Comparison of ENCODE assay signal across 22 cellular contexts in the genomic region with DNA sequence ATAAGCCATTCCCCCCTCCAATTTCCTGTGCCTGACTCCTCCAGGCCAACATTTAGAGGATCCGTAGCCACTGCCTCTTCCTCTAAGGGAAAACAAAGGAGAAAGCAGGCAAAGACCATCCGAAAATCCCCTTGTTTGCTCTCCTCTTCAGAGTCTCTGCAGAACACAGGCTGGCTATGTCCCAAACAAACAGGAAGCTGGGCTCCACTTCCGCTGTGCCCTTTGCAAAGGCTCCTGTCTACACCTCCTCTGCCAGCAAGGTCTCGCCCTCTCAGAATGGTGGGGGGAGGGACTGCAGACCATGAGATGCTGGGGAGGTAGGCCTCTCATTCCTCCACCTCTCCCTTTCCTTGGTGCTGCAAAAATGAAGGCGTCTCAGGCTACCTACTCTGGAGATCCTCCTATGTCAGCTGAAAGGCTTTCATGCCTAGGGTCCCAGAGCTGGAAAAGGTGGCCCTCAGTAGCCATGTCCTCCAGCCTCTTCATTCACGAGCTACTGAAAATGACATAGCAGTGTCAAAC.
A peak's percentile ranks its signal among the peaks of the same experiment; 100 is the strongest.
DNase-seq lines count a peak whose midpoint lies in the region; ATAC-seq and TF ChIP-seq lines count a peak whose summit lies in the region.
"Had no signal": no experiment of that assay in that cellular context is flagged by ENCODE, and none has a peak within 500 bp of the region (broad histone marks: within the 10 kb centered on the region; RNA-seq: fewer than 3 reads in every experiment).

No MANE protein-coding gene starts in this region.

- no peak overlapping the region for H2BK120ac ChIP-seq in IMR-90 (ENCODE audit: low read depth, low read length)

- no peak overlapping the region for H4K8ac ChIP-seq in IMR-90 (ENCODE audit: low read depth in 2 of 2, low read length in 2 of 2)

- DNase-seq in DMS153 treated with DMSO at 0.1 percent for 48 hours (lab: John Stamatoyannopoulos, UW; ENCODE audit: unreplicated experiment): peak; percentile 28
- DNase-seq in IMR-90: no peak
- peak; percentile 19 for DNase-seq in SHP77 treated with DMSO at 0.1 percent for 48 hours (lab: John Stamatoyannopoulos, UW)
- DNase-seq in MM.1S: no peak
- DNase-seq in activated CD4-positive, CD25-positive, alpha-beta regulatory T cell treated with anti-CD3 and anti-CD28 coated beads, Interleukin-2, amount 50 U/mL, for 72 hours: no peak
- DNase-seq in esophagus squamous epithelium (lab: John Stamatoyannopoulos, UW): no peak
- DNase-seq: activated CD4-positive, alpha-beta T cell treated with anti-CD3 and anti-CD28 coated beads, Interleukin-2, amount 50 U/mL, for 1 hour; CD4-positive, CD25-positive, alpha-beta regulatory T cell; DMS 273 treated with DMSO at 0.1 percent for 48 hours; Kasumi-1; midbrain; natural killer cell; NCI-H1694 treated with DMSO at 0.1 percent for 48 hours; NCI-H345 had no signal

- no peak overlapping the region for H2BK20ac ChIP-seq in IMR-90 (ENCODE audit: low read depth, low read length)

- H3K4me1 ChIP-seq in IMR-90 (ENCODE audit: control insufficient read depth, insufficient read depth, low read length) (no peaks in the 10 kb centered on the region), MM.1S (ENCODE audit: low read length) (no peaks in the 10 kb centered on the region), esophagus squamous epithelium (peaks cover 0 to 18% (median 8%) of the 10 kb centered on the region in 3 donors)

- H3K27ac Mint-ChIP-seq in nephron: peak overlapping the region in 2 of 3 experiments; percentile 58 to 59
- H3K27ac Mint-ChIP-seq: activated naive CD4-positive, alpha-beta T cell treated with anti-CD3 and anti-CD28 coated beads, Interleukin-2, amount 50 U/mL, for 24 hours; activated T-helper 1 cell treated with anti-CD3 and anti-CD28 coated beads, Interleukin-12 subunit alpha, Interleukin-12 subunit beta, Interleukin-2, Interleukin-4 antibody, amounts not matched to agents 30 ng/mL and 10 ng/mL and 1 ng/mL, durations not matched to agents 14 hours and 24 hours and 36 hours; CD4-positive, CD25-positive, alpha-beta regulatory T cell; dendritic cell treated with granulocyte-macrophage colony-stimulating factor and Interleukin-4, amounts not matched to agents 40 ng/mL and 50 ng/mL, for 4 days; natural killer cell; stimulated activated naive CD8-positive, alpha-beta T cell treated with anti-CD3 and anti-CD28 coated beads, Interleukin-15, Interleukin-2, amounts not matched to agents 100 ng/mL and 50 ng/mL, for 24 hours; T-helper 1 cell treated with Interleukin-12 subunit alpha and Interleukin-12 subunit beta and Interleukin-4 antibody, amounts not matched to agents 30 μg/mL and 1 μg/mL, for 36 hours had no signal

- no peaks in the 10 kb centered on the region for H3K9me1 ChIP-seq in IMR-90 (ENCODE audit: insufficient read depth, low read length)

- no peak for TF ChIP-seq RAD21 in IMR-90 (IDR thresholded peaks at IDR 0.05; ENCODE audit: low read length)

- H3K27ac ChIP-seq in IMR-90 (ENCODE audit: insufficient read depth, low read length) (no peak overlapping the region), MM.1S (ENCODE audit: low read length) (no peak overlapping the region), esophagus squamous epithelium (no peak overlapping the region)
- H3K27ac ChIP-seq: cardiac muscle cell had no signal

- H3K79me2 ChIP-seq in MM.1S (ENCODE audit: low read length): no peaks in the 10 kb centered on the region

- H2AFZ ChIP-seq in IMR-90 (replicated peaks; ENCODE audit: low read length, poor library complexity) (no peak overlapping the region), MM.1S (ENCODE audit: low read length) (no peak overlapping the region)

- no peaks in the 10 kb centered on the region for H3F3A ChIP-seq in MM.1S (ENCODE audit: insufficient read depth, low read length)

- CTCF ChIA-PET in IMR-90 (lab: Yijun Ruan, JAX): no interaction called here

- H2AK5ac ChIP-seq in IMR-90 (ENCODE audit: low read depth, low read length): no peak overlapping the region

- no peak overlapping the region for H3K4me3 Mint-ChIP-seq in nephron
- H3K4me3 Mint-ChIP-seq: activated naive CD4-positive, alpha-beta T cell treated with anti-CD3 and anti-CD28 coated beads, Interleukin-2, amount 50 U/mL, for 24 hours; activated T-helper 1 cell treated with anti-CD3 and anti-CD28 coated beads, Interleukin-12 subunit alpha, Interleukin-12 subunit beta, Interleukin-2, Interleukin-4 antibody, amounts not matched to agents 30 ng/mL and 10 ng/mL and 1 ng/mL, durations not matched to agents 14 hours and 24 hours and 36 hours; CD4-positive, CD25-positive, alpha-beta regulatory T cell; dendritic cell treated with granulocyte-macrophage colony-stimulating factor and Interleukin-4, amounts not matched to agents 40 ng/mL and 50 ng/mL, for 4 days; natural killer cell; stimulated activated naive CD8-positive, alpha-beta T cell treated with anti-CD3 and anti-CD28 coated beads, Interleukin-15, Interleukin-2, amounts not matched to agents 100 ng/mL and 50 ng/mL, for 24 hours; T-helper 1 cell treated with Interleukin-12 subunit alpha and Interleukin-12 subunit beta and Interleukin-4 antibody, amounts not matched to agents 30 μg/mL and 1 μg/mL, for 36 hours had no signal

- H3K9me3 Mint-ChIP-seq in nephron: no peaks in the 10 kb centered on the region
- H3K9me3 Mint-ChIP-seq: activated naive CD4-positive, alpha-beta T cell treated with anti-CD3 and anti-CD28 coated beads, Interleukin-2, amount 50 U/mL, for 24 hours; activated T-helper 1 cell treated with anti-CD3 and anti-CD28 coated beads, Interleukin-12 subunit alpha, Interleukin-12 subunit beta, Interleukin-2, Interleukin-4 antibody, amounts not matched to agents 30 ng/mL and 10 ng/mL and 1 ng/mL, durations not matched to agents 14 hours and 24 hours and 36 hours; dendritic cell treated with granulocyte-macrophage colony-stimulating factor and Interleukin-4, amounts not matched to agents 40 ng/mL and 50 ng/mL, for 4 days; natural killer cell; stimulated activated naive CD8-positive, alpha-beta T cell treated with anti-CD3 and anti-CD28 coated beads, Interleukin-15, Interleukin-2, amounts not matched to agents 100 ng/mL and 50 ng/mL, for 24 hours; T-helper 1 cell treated with Interleukin-12 subunit alpha and Interleukin-12 subunit beta and Interleukin-4 antibody, amounts not matched to agents 30 μg/mL and 1 μg/mL, for 36 hours had no signal

- no peak overlapping the region for H3K23ac ChIP-seq in IMR-90 (ENCODE audit: low read depth, low read length)

- peak overlapping the region; percentile 75 for H2AK9ac ChIP-seq in IMR-90 (replicated peaks; ENCODE audit: low read depth, low read length, poor library complexity)

- H3K4me3 ChIP-seq in IMR-90 (ENCODE audit: insufficient read depth, low read depth, low read length) (no peak overlapping the region), MM.1S (ENCODE audit: low read length) (no peak overlapping the region), esophagus squamous epithelium (no peak overlapping the region)
- H3K4me3 ChIP-seq: cardiac muscle cell had no signal

- H3K36me3 Mint-ChIP-seq in nephron (ENCODE audit: low read depth): no peaks in the 10 kb centered on the region
- H3K36me3 Mint-ChIP-seq: activated naive CD4-positive, alpha-beta T cell treated with anti-CD3 and anti-CD28 coated beads, Interleukin-2, amount 50 U/mL, for 24 hours; CD4-positive, CD25-positive, alpha-beta regulatory T cell; natural killer cell had no signal

- no peaks in the 10 kb centered on the region for H3K9me2 ChIP-seq in MM.1S (replicated peaks; ENCODE audit: insufficient read depth, low read length)

- H3K36me3 ChIP-seq in IMR-90 (ENCODE audit: control insufficient read depth, insufficient read depth, low read length) (no peaks in the 10 kb centered on the region), MM.1S (replicated peaks; ENCODE audit: insufficient read depth, low read length) (no peaks in the 10 kb centered on the region), esophagus squamous epithelium (no peaks in the 10 kb centered on the region)
- H3K36me3 ChIP-seq: cardiac muscle cell had no signal

- no peak for ATAC-seq in IMR-90 (ENCODE audit: low read depth)
- ATAC-seq: natural killer cell, sciatic nerve had no signal

- H3K4ac ChIP-seq in IMR-90 (ENCODE audit: low read depth, low read length): no peak overlapping the region

- H3K79me1 ChIP-seq in IMR-90 (ENCODE audit: low read depth in 1 of 2, low read length in 2 of 2): no peaks in the 10 kb centered on the region

- TF ChIP-seq CTCF in IMR-90 (conservative IDR thresholded peaks at IDR 0.05; ENCODE audit: low read depth, low read length) (no peak), nephron (IDR thresholded peaks at IDR 0.05; ENCODE audit: unreplicated experiment in 3 of 3) (no peak), MM.1S (IDR thresholded peaks at IDR 0.05; ENCODE audit: low read length) (no peak), esophagus squamous epithelium (IDR thresholded peaks at IDR 0.05) (no peak)

- no peak overlapping the region for H3K18ac ChIP-seq in IMR-90 (ENCODE audit: low read depth, low read length)

- POLR2A ChIA-PET in IMR-90 (lab: Charles Lee; ENCODE audit: unreplicated experiment): no interaction called here

- no TSS peak for BruUV-seq in IMR-90 (replicated peaks; lab: Mats Ljungman, UMichigan)

- dilution Hi-C loops in IMR-90 (cut with HindIII; ENCODE audit: low sequenced_read_pairs, unreplicated experiment): no loop called here

- H3K14ac ChIP-seq in IMR-90 (replicated peaks; ENCODE audit: low read depth, low read length): no peak overlapping the region

- H2BK5ac ChIP-seq in IMR-90 (ENCODE audit: low read depth, low read length, poor library complexity, severe bottlenecking): no peak overlapping the region

- no peaks in the 10 kb centered on the region for H4K20me1 ChIP-seq in IMR-90 (ENCODE audit: insufficient read depth, low read length)
- H4K20me1 ChIP-seq in MM.1S (ENCODE audit: insufficient read depth, low read length): no peaks in the 10 kb centered on the region

- 80% methylated on average over 1 of the region's 6 CpGs; no CpG with 5 or more reads in 1 of the 2 experiments for WGBS in IMR-90 (ENCODE audit: extremely low coverage in 2 of 2, insufficient read length in 1 of 2), 2 experiments
- 48 to 68% methylated on average over 3 to 5 of the region's 6 CpGs for WGBS in esophagus squamous epithelium, 2 donors

- H3K9ac ChIP-seq in IMR-90 (ENCODE audit: low read depth, low read length) (no peak overlapping the region), MM.1S (ENCODE audit: low read length) (no peak overlapping the region)

- H3K56ac ChIP-seq in IMR-90 (ENCODE audit: extremely low read depth, insufficient read depth, low read length): no peak overlapping the region

- peaks cover 14% of the 10 kb centered on the region for H3K27me3 Mint-ChIP-seq in nephron (ENCODE audit: low read depth)
- H3K27me3 Mint-ChIP-seq: CD4-positive, CD25-positive, alpha-beta regulatory T cell had no signal

- H4K5ac ChIP-seq in IMR-90 (ENCODE audit: low read depth, low read length): no peak overlapping the region

- H3K27me3 ChIP-seq in IMR-90 (ENCODE audit: control insufficient read depth, insufficient read depth, low read length) (no peaks in the 10 kb centered on the region; the same call in 1 of the 2 replicates), MM.1S (replicated peaks; ENCODE audit: insufficient read depth, low read length) (no peaks in the 10 kb centered on the region), esophagus squamous epithelium (peaks cover 0 to 10% (median 0%) of the 10 kb centered on the region in 4 donors)
- H3K27me3 ChIP-seq: cardiac muscle cell had no signal

- TF ChIP-seq POLR2A in IMR-90 (IDR thresholded peaks at IDR 0.05; ENCODE audit: low read depth, low read length): no peak
- TF ChIP-seq POLR2A in esophagus squamous epithelium (IDR thresholded peaks at IDR 0.05): no peak

- H3K4me1 Mint-ChIP-seq in nephron: peaks cover 54% of the 10 kb centered on the region
- H3K4me1 Mint-ChIP-seq: activated naive CD4-positive, alpha-beta T cell treated with anti-CD3 and anti-CD28 coated beads, Interleukin-2, amount 50 U/mL, for 24 hours had no signal

- H2BK15ac ChIP-seq in IMR-90 (ENCODE audit: low read depth, low read length): no peak overlapping the region

- H4K91ac ChIP-seq in IMR-90 (ENCODE audit: insufficient read depth, low read depth, low read length): no peak overlapping the region

- in situ Hi-C loops in IMR-90 (cut with MboI; ENCODE audit: low sequenced_read_pairs): no loop called here

- H3K9me3 ChIP-seq in IMR-90 (ENCODE audit: control insufficient read depth, insufficient read depth, low read length) (no peaks in the 10 kb centered on the region), MM.1S (replicated peaks; ENCODE audit: insufficient read depth, low read length) (no peaks in the 10 kb centered on the region), esophagus squamous epithelium (no peaks in the 10 kb centered on the region)

- H3K4me2 ChIP-seq in IMR-90 (ENCODE audit: low read depth, low read length) (no peak overlapping the region), MM.1S (ENCODE audit: low read depth, low read length) (no peak overlapping the region)

- intact Hi-C loops in IMR-90 (cut with micrococcal nuclease): no loop called here
- intact Hi-C loops in esophagus squamous epithelium (cut with DNase I): no loop called here

Comparison
In these comparisons a context has a peak if more than half of its experiments do, and no peak if none do; other contexts are left out.
1. DNase-seq: peak in DMS153 treated with DMSO at 0.1 percent for 48 hours (single experiment) and SHP77 treated with DMSO at 0.1 percent for 48 hours (single experiment); none in IMR-90 (single experiment), MM.1S (single experiment), activated CD4-positive, CD25-positive, alpha-beta regulatory T cell treated with anti-CD3 and anti-CD28 coated beads, Interleukin-2, amount 50 U/mL, for 72 hours (single experiment) and esophagus squamous epithelium (single experiment).